ENCODE assay signal across 11 cellular contexts in genomic region chr1:3610165-3610822, GRCh38. TPM values are rescaled to one million over a fixed set of nuclear protein-coding genes. Genes with fewer than 3 reads are reported as not detected.
DNase-seq lines count a peak whose midpoint lies in the region; ATAC-seq, FAIRE-seq and TF ChIP-seq lines count a peak whose summit lies in the region.
"Had no signal": no experiment of that assay in that cellular context is flagged by ENCODE, and none has a peak within 500 bp of the region (broad histone marks: within the 10 kb centered on the region; RNA-seq: fewer than 3 reads in every experiment).

No MANE protein-coding gene starts in this region.

- H3K27ac Mint-ChIP-seq in effector memory CD8-positive, alpha-beta T cell, result no peak overlapping the region

- CTCF ChIA-PET in HepG2 (lab: Yijun Ruan, JAX; ENCODE audit: low intra/inter-chr PET ratio, low total read pairs), result no interaction called here

- H3K27me3 ChIP-seq in psoas muscle (ENCODE audit: insufficient read depth in 3 of 3, low read length in 2 of 3) (peaks cover 0 to 52% (median 9%) of the 10 kb centered on the region in 3 donors), HepG2 (ENCODE audit: control insufficient read depth in 1 of 2, insufficient read depth in 2 of 2, low read length in 2 of 2) (peaks cover 13 to 93% of the 10 kb centered on the region in 2 experiments)

- TF ChIP-seq EP300 in HepG2 (IDR thresholded peaks at IDR 0.05; ENCODE audit: low read depth in 2 of 2, low read length in 2 of 2) (no peak), HepG2 (CRISPR knock-in tag; IDR thresholded peaks at IDR 0.05; ENCODE audit: borderline replicate concordance) (no peak)

- H3K4me3 Mint-ChIP-seq in effector memory CD8-positive, alpha-beta T cell, result peak overlapping the region; percentile 60 to 80

- no peak overlapping the region for H3K4me2 ChIP-seq in HepG2 (ENCODE audit: low read depth, low read length)

- H3K4me1 ChIP-seq in psoas muscle (peaks cover 7% of the 10 kb centered on the region), HepG2 (ENCODE audit: insufficient read depth, low read length) (peaks cover 54% of the 10 kb centered on the region)

- DNase-seq in NCI-H1436 (lab: John Stamatoyannopoulos, UW), result peak; percentile 68
- DNase-seq in NCI-H1436 treated with DMSO at 0.1 percent for 48 hours (lab: John Stamatoyannopoulos, UW), result no peak
- peak; percentile 72 for DNase-seq in NCI-H128 (lab: John Stamatoyannopoulos, UW; ENCODE audit: unreplicated experiment)
- DNase-seq in effector memory CD8-positive, alpha-beta T cell, result no peak
- no peak for DNase-seq in psoas muscle
- DNase-seq in HepG2 (ENCODE audit: low spot score), result no peak
- DNase-seq in effector CD4-positive, alpha-beta T cell, result no peak
- DNase-seq: colonic mucosa had no signal

- peaks cover 7 to 18% of the 10 kb centered on the region in 2 donors for H3K27me3 Mint-ChIP-seq in effector memory CD8-positive, alpha-beta T cell

- WGBS in psoas muscle, 3 donors, result 22 to 32% (median 25%) methylated on average over 14 to 19 of the region's 19 CpGs
- WGBS in HepG2 (ENCODE audit: low lambda C conversion rate), result 30% methylated on average over 12 of the region's 19 CpGs

- POLR2A ChIA-PET in HepG2 (lab: Yijun Ruan, JAX), result no interaction called here

- H3K4me3 ChIP-seq in psoas muscle, result peak overlapping the region; percentile 63
- peak overlapping the region in 1 of 3 experiments; percentile 58; a peak in 1 of 6 replicates for H3K4me3 ChIP-seq in HepG2 (replicated peaks in 1 of 3; ENCODE audit: insufficient read depth in 1 of 3, low read depth in 2 of 3, low read length in 3 of 3)

- FAIRE-seq in HepG2 (lab: Jason Lieb, UNC), result no peak
- FAIRE-seq: A204.1, pancreas had no signal

- no peaks in the 10 kb centered on the region for H3K9me3 Mint-ChIP-seq in effector memory CD8-positive, alpha-beta T cell

- TF ChIP-seq POLR2A in HepG2 (IDR thresholded peaks at IDR 0.05; ENCODE audit: insufficient read depth in 1 of 2, low read depth in 2 of 2, low read length in 2 of 2), result no peak

- no peaks in the 10 kb centered on the region for H3K36me3 Mint-ChIP-seq in effector memory CD8-positive, alpha-beta T cell (ENCODE audit: insufficient read depth)

- H2AFZ ChIP-seq in HepG2 (ENCODE audit: low read length), result no peak overlapping the region

- H3K27ac ChIP-seq in psoas muscle (no peak overlapping the region), HepG2 (ENCODE audit: extremely low read length, insufficient read depth, low read length) (no peak overlapping the region)
- H3K27ac ChIP-seq: colonic mucosa, pancreas had no signal

- peaks cover 6% of the 10 kb centered on the region; the same call in 1 of the 2 replicates for H4K20me1 ChIP-seq in HepG2 (ENCODE audit: insufficient read depth, low read length)

- intact Hi-C loops in psoas muscle (cut with DNase I), result no loop called here
- intact Hi-C loops in HepG2 (cut with micrococcal nuclease; ENCODE audit: unreplicated experiment), result no loop called here

- TF ChIP-seq CTCF in psoas muscle (IDR thresholded peaks at IDR 0.05), result no peak
- TF ChIP-seq CTCF in HepG2 (CRISPR knock-in tag; IDR thresholded peaks at IDR 0.05), result no peak

- H3K9me3 ChIP-seq in psoas muscle (no peaks in the 10 kb centered on the region), HepG2 (ENCODE audit: low read length) (no peaks in the 10 kb centered on the region)
- H3K9me3 ChIP-seq: colonic mucosa, pancreas had no signal

- H3K79me2 ChIP-seq in HepG2 (ENCODE audit: insufficient read depth, low read length), result no peaks in the 10 kb centered on the region

- in situ Hi-C loops in HepG2 (cut with HindIII; ENCODE audit: extremely low pct_ligation_motif_present, low pct_unique_long_range_greater_than_20kb), result no loop called here

- H3K4me1 Mint-ChIP-seq in effector memory CD8-positive, alpha-beta T cell (ENCODE audit: low read depth in 2 of 2), result peaks cover 7 to 9% of the 10 kb centered on the region in 2 donors

- BruUV-seq in HepG2 (replicated peaks; lab: Mats Ljungman, UMichigan), result no TSS peak

- ATAC-seq in effector memory CD8-positive, alpha-beta T cell (replicated peaks), result no peak
- ATAC-seq in psoas muscle, result no peak
- ATAC-seq in HepG2, result no peak
- ATAC-seq in HG02610 (IDR thresholded peaks at IDR 0.05; ENCODE audit: unreplicated experiment), result no peak

- no peaks in the 10 kb centered on the region for H3K36me3 ChIP-seq in psoas muscle (ENCODE audit: insufficient read depth in 1 of 2, low read depth in 1 of 2)
- no peaks in the 10 kb centered on the region for H3K36me3 ChIP-seq in HepG2 (replicated peaks in 1 of 2; ENCODE audit: control insufficient read depth in 1 of 2, insufficient read depth in 2 of 2, low read length in 2 of 2)
- H3K36me3 ChIP-seq: colonic mucosa, pancreas had no signal

- no peak for TF ChIP-seq RAD21 in HepG2 (CRISPR knock-in tag; IDR thresholded peaks at IDR 0.05)

- no peak overlapping the region for H3K9ac ChIP-seq in HepG2 (ENCODE audit: insufficient read depth, low read depth, low read length)

RNA-seq across cellular contexts. Expression of gene MEGF6, which starts 1.0 kb away (rescaled TPM):
- total RNA-seq in psoas muscle, result 1 to 10 TPM; 3.7 to 5.5 (median 4.5) TPM
- polyA plus RNA-seq in psoas muscle, result 1 to 10 TPM in 2 of 3 donors, under 1 TPM in 1; 0.67 to 2.4 (median 1.6) TPM
- total RNA-seq in HepG2 (2016; rRNA removed; fragmentation: Illumina TruSeq; extraction: Trizol), result 0.76 and 1.9 TPM in 2 replicates
- 0.18 and 0.61 TPM in 2 replicates for total RNA-seq in HepG2 (2016; cell fraction: cytosol; rRNA removed; fragmentation: Illumina TruSeq; extraction: Trizol; ENCODE audit: low read depth)
- 0.70 and 2.7 TPM in 2 replicates for total RNA-seq in HepG2 (2016; cell fraction: insoluble cytoplasmic fraction; rRNA removed; fragmentation: Illumina TruSeq; extraction: Trizol)
- 0.52 and 0.96 TPM in 2 replicates for total RNA-seq in HepG2 (2016; cell fraction: membrane; rRNA removed; fragmentation: Illumina TruSeq; extraction: Trizol)
- 2.7 and 3.4 TPM in 2 replicates for total RNA-seq in HepG2 (2016; cell fraction: nucleus; rRNA removed; fragmentation: Illumina TruSeq; extraction: Trizol)
- 1.9 and 3.5 TPM in 2 replicates for polyA plus RNA-seq in HepG2 (2011; rRNA removed)
- 0.90 and 1.8 TPM in 2 replicates for polyA plus RNA-seq in HepG2 (2011; cell fraction: cytosol; rRNA removed)
- polyA plus RNA-seq in HepG2 (2011; cell fraction: nucleus; rRNA removed), result 68.1 and 94.7 TPM in 2 replicates
- polyA plus RNA-seq in HepG2 (2012), result 3.6 and 4.8 TPM in 2 replicates
- 0.09 and 0.19 TPM in 2 replicates for polyA plus RNA-seq in HepG2 (2016; cell fraction: cytosol; fragmentation: Illumina TruSeq; extraction: Trizol; ENCODE audit: low read depth)
- 0.80 and 1.3 TPM in 2 replicates for polyA plus RNA-seq in HepG2 (2016; cell fraction: insoluble cytoplasmic fraction; fragmentation: Illumina TruSeq; extraction: Trizol; ENCODE audit: low read depth)
- polyA plus RNA-seq in HepG2 (2016; cell fraction: membrane; fragmentation: Illumina TruSeq; extraction: Trizol; ENCODE audit: low read depth), result 0.19 and 0.34 TPM in 2 replicates
- 8.1 and 10.4 TPM in 2 replicates for polyA plus RNA-seq in HepG2 (2016; cell fraction: nucleus; fragmentation: Illumina TruSeq; extraction: Trizol; ENCODE audit: insufficient read depth, low read depth)
- 3.5 and 4.6 TPM in 2 replicates for polyA minus RNA-seq in HepG2 (2011; rRNA and poly(A)+ RNA removed; ENCODE audit: low replicate concordance)
- 1.7 and 2.4 TPM in 2 replicates for polyA minus RNA-seq in HepG2 (2011; cell fraction: cytosol; rRNA and poly(A)+ RNA removed)
- 5.6 and 10.6 TPM in 2 replicates for polyA minus RNA-seq in HepG2 (2011; cell fraction: nucleus; rRNA and poly(A)+ RNA removed)

RNA-seq across cellular contexts. Expression of gene TPRG1L, which starts 14.5 kb away (rescaled TPM):
- total RNA-seq in psoas muscle, result 10 to 100 TPM; 37.9 to 49.2 (median 39.2) TPM
- polyA plus RNA-seq in psoas muscle, result 10 to 100 TPM; 33.9 to 66.4 (median 45.0) TPM
- total RNA-seq in HepG2 (2016; rRNA removed; fragmentation: Illumina TruSeq; extraction: Trizol), result 21.3 and 31.7 TPM in 2 replicates
- total RNA-seq in HepG2 (2016; cell fraction: cytosol; rRNA removed; fragmentation: Illumina TruSeq; extraction: Trizol; ENCODE audit: low read depth), result 5.7 and 6.3 TPM in 2 replicates
- 20.0 and 34.6 TPM in 2 replicates for total RNA-seq in HepG2 (2016; cell fraction: insoluble cytoplasmic fraction; rRNA removed; fragmentation: Illumina TruSeq; extraction: Trizol)
- total RNA-seq in HepG2 (2016; cell fraction: membrane; rRNA removed; fragmentation: Illumina TruSeq; extraction: Trizol), result 26.8 and 28.4 TPM in 2 replicates
- 13.9 and 17.8 TPM in 2 replicates for total RNA-seq in HepG2 (2016; cell fraction: nucleus; rRNA removed; fragmentation: Illumina TruSeq; extraction: Trizol)
- 37.4 and 44.3 TPM in 2 replicates for polyA plus RNA-seq in HepG2 (2011; rRNA removed)
- 39.8 and 48.5 TPM in 2 replicates for polyA plus RNA-seq in HepG2 (2011; cell fraction: cytosol; rRNA removed)
- polyA plus RNA-seq in HepG2 (2011; cell fraction: nucleus; rRNA removed), result 18.5 and 21.7 TPM in 2 replicates
- 32.1 and 36.9 TPM in 2 replicates for polyA plus RNA-seq in HepG2 (2012)
- polyA plus RNA-seq in HepG2 (2016; cell fraction: cytosol; fragmentation: Illumina TruSeq; extraction: Trizol; ENCODE audit: low read depth), result 9.7 and 10.7 TPM in 2 replicates
- polyA plus RNA-seq in HepG2 (2016; cell fraction: insoluble cytoplasmic fraction; fragmentation: Illumina TruSeq; extraction: Trizol; ENCODE audit: low read depth), result 66.4 and 67.1 TPM in 2 replicates
- 27.9 and 28.2 TPM in 2 replicates for polyA plus RNA-seq in HepG2 (2016; cell fraction: membrane; fragmentation: Illumina TruSeq; extraction: Trizol; ENCODE audit: low read depth)
- polyA plus RNA-seq in HepG2 (2016; cell fraction: nucleus; fragmentation: Illumina TruSeq; extraction: Trizol; ENCODE audit: insufficient read depth, low read depth), result 42.7 TPM in 2 replicates
- polyA minus RNA-seq in HepG2 (2011; rRNA and poly(A)+ RNA removed; ENCODE audit: low replicate concordance), result 33.6 and 37.3 TPM in 2 replicates
- polyA minus RNA-seq in HepG2 (2011; cell fraction: cytosol; rRNA and poly(A)+ RNA removed), result 24.6 and 30.2 TPM in 2 replicates
- polyA minus RNA-seq in HepG2 (2011; cell fraction: nucleus; rRNA and poly(A)+ RNA removed), result 8.0 and 10.2 TPM in 2 replicates

RNA-seq across cellular contexts. Expression of gene WRAP73, which starts 39.6 kb away (rescaled TPM):
- total RNA-seq in psoas muscle, result 10 to 100 TPM; 10.8 to 12.6 (median 11.7) TPM
- 10 to 100 TPM; 14.9 to 21.8 (median 20.2) TPM for polyA plus RNA-seq in psoas muscle
- 18.1 and 21.0 TPM in 2 replicates for total RNA-seq in HepG2 (2016; rRNA removed; fragmentation: Illumina TruSeq; extraction: Trizol)
- total RNA-seq in HepG2 (2016; cell fraction: cytosol; rRNA removed; fragmentation: Illumina TruSeq; extraction: Trizol; ENCODE audit: low read depth), result 5.0 and 5.8 TPM in 2 replicates
- 20.2 and 20.3 TPM in 2 replicates for total RNA-seq in HepG2 (2016; cell fraction: insoluble cytoplasmic fraction; rRNA removed; fragmentation: Illumina TruSeq; extraction: Trizol)
- total RNA-seq in HepG2 (2016; cell fraction: membrane; rRNA removed; fragmentation: Illumina TruSeq; extraction: Trizol), result 8.8 and 10.8 TPM in 2 replicates
- total RNA-seq in HepG2 (2016; cell fraction: nucleus; rRNA removed; fragmentation: Illumina TruSeq; extraction: Trizol), result 14.3 and 17.1 TPM in 2 replicates
- 40.4 and 44.1 TPM in 2 replicates for polyA plus RNA-seq in HepG2 (2011; rRNA removed)
- polyA plus RNA-seq in HepG2 (2011; cell fraction: cytosol; rRNA removed), result 27.5 and 35.0 TPM in 2 replicates
- polyA plus RNA-seq in HepG2 (2011; cell fraction: nucleus; rRNA removed), result 78.4 and 79.9 TPM in 2 replicates
- polyA plus RNA-seq in HepG2 (2012), result 12.9 and 18.3 TPM in 2 replicates
- polyA plus RNA-seq in HepG2 (2016; cell fraction: cytosol; fragmentation: Illumina TruSeq; extraction: Trizol; ENCODE audit: low read depth), result 5.5 TPM in 2 replicates
- 19.4 and 25.1 TPM in 2 replicates for polyA plus RNA-seq in HepG2 (2016; cell fraction: insoluble cytoplasmic fraction; fragmentation: Illumina TruSeq; extraction: Trizol; ENCODE audit: low read depth)
- 6.3 and 7.2 TPM in 2 replicates for polyA plus RNA-seq in HepG2 (2016; cell fraction: membrane; fragmentation: Illumina TruSeq; extraction: Trizol; ENCODE audit: low read depth)
- 41.4 and 53.5 TPM in 2 replicates for polyA plus RNA-seq in HepG2 (2016; cell fraction: nucleus; fragmentation: Illumina TruSeq; extraction: Trizol; ENCODE audit: insufficient read depth, low read depth)
- 43.7 and 46.5 TPM in 2 replicates for polyA minus RNA-seq in HepG2 (2011; rRNA and poly(A)+ RNA removed; ENCODE audit: low replicate concordance)
- polyA minus RNA-seq in HepG2 (2011; cell fraction: cytosol; rRNA and poly(A)+ RNA removed), result 11.9 and 16.4 TPM in 2 replicates
- 18.4 and 19.5 TPM in 2 replicates for polyA minus RNA-seq in HepG2 (2011; cell fraction: nucleus; rRNA and poly(A)+ RNA removed)

RNA-seq across cellular contexts. Expression of gene TP73, which starts 42.0 kb away (rescaled TPM):
- under 1 TPM in 1 of 4 donors, not detected in 3; 0.13 TPM for total RNA-seq in psoas muscle
- polyA plus RNA-seq in psoas muscle, result under 1 TPM in 2 of 3 donors, not detected in 1; under 0.01 to 0.01 TPM
- 0.69 and 1.1 TPM in 2 replicates for total RNA-seq in HepG2 (2016; rRNA removed; fragmentation: Illumina TruSeq; extraction: Trizol)
- total RNA-seq in HepG2 (2016; cell fraction: cytosol; rRNA removed; fragmentation: Illumina TruSeq; extraction: Trizol; ENCODE audit: low read depth), result 0.35 and 0.51 TPM in 2 replicates
- total RNA-seq in HepG2 (2016; cell fraction: insoluble cytoplasmic fraction; rRNA removed; fragmentation: Illumina TruSeq; extraction: Trizol), result 0.39 and 1.1 TPM in 2 replicates
- total RNA-seq in HepG2 (2016; cell fraction: membrane; rRNA removed; fragmentation: Illumina TruSeq; extraction: Trizol), result 1.3 and 1.4 TPM in 2 replicates
- 1.7 and 2.1 TPM in 2 replicates for total RNA-seq in HepG2 (2016; cell fraction: nucleus; rRNA removed; fragmentation: Illumina TruSeq; extraction: Trizol)
- polyA plus RNA-seq in HepG2 (2011; rRNA removed), result 0.49 and 0.59 TPM in 2 replicates
- 0.10 and 0.28 TPM in 2 replicates for polyA plus RNA-seq in HepG2 (2011; cell fraction: cytosol; rRNA removed)
- polyA plus RNA-seq in HepG2 (2011; cell fraction: nucleus; rRNA removed), result 1.8 and 3.5 TPM in 2 replicates
- 0.37 and 0.74 TPM in 2 replicates for polyA plus RNA-seq in HepG2 (2012)
- 0.45 and 0.53 TPM in 2 replicates for polyA plus RNA-seq in HepG2 (2016; cell fraction: cytosol; fragmentation: Illumina TruSeq; extraction: Trizol; ENCODE audit: low read depth)
- 1.5 and 1.9 TPM in 2 replicates for polyA plus RNA-seq in HepG2 (2016; cell fraction: insoluble cytoplasmic fraction; fragmentation: Illumina TruSeq; extraction: Trizol; ENCODE audit: low read depth)
- polyA plus RNA-seq in HepG2 (2016; cell fraction: membrane; fragmentation: Illumina TruSeq; extraction: Trizol; ENCODE audit: low read depth), result 0.93 and 1.4 TPM in 2 replicates
- polyA plus RNA-seq in HepG2 (2016; cell fraction: nucleus; fragmentation: Illumina TruSeq; extraction: Trizol; ENCODE audit: insufficient read depth, low read depth), result 3.4 and 3.9 TPM in 2 replicates
- 0.48 TPM in 1 of 2 replicates, not detected in the other for polyA minus RNA-seq in HepG2 (2011; rRNA and poly(A)+ RNA removed; ENCODE audit: low replicate concordance)
- polyA minus RNA-seq in HepG2 (2011; cell fraction: cytosol; rRNA and poly(A)+ RNA removed), result 0.30 and 0.62 TPM in 2 replicates
- polyA minus RNA-seq in HepG2 (2011; cell fraction: nucleus; rRNA and poly(A)+ RNA removed), result 0.99 and 1.2 TPM in 2 replicates

Comparison
In these comparisons a context has a peak if more than half of its experiments do, and no peak if none do; other contexts are left out.
1. DNase-seq: peak in NCI-H1436 (single experiment) and NCI-H128 (single experiment); none in NCI-H1436 treated with DMSO at 0.1 percent for 48 hours (single experiment), effector memory CD8-positive, alpha-beta T cell (0 of 3), psoas muscle (0 of 2), HepG2 (single experiment) and effector CD4-positive, alpha-beta T cell (single experiment).